Comparison of ENCODE assay signal across 23 cellular contexts in genomic region chr2:230731512-230731911, GRCh38. TPM values are rescaled to one million over a fixed set of nuclear protein-coding genes. Genes with fewer than 3 reads are reported as not detected.
DNase-seq lines count a peak whose midpoint lies in the region; ATAC-seq, FAIRE-seq and TF ChIP-seq lines count a peak whose summit lies in the region.
"Had no signal": no experiment of that assay in that cellular context is flagged by ENCODE, and none has a peak within 500 bp of the region (broad histone marks: within the 10 kb centered on the region; RNA-seq: fewer than 3 reads in every experiment).

No MANE protein-coding gene starts in this region.

- WGBS in K562 (ENCODE audit: insufficient coverage, low coverage, missing lambda C conversion rate) = 62% methylated on average over 5 of the region's 6 CpGs
- 87% methylated on average over 6 of the region's 6 CpGs for WGBS in esophagus muscularis mucosa

- TF ChIP-seq POLR2A in K562 (conservative IDR thresholded peaks at IDR 0.05) = no peak
- TF ChIP-seq POLR2A in esophagus muscularis mucosa (IDR thresholded peaks at IDR 0.05; ENCODE audit: low read depth) = no peak

- no peak for TF ChIP-seq EP300 in K562 (IDR thresholded peaks at IDR 0.05; ENCODE audit: low read length)
- no peak for TF ChIP-seq EP300 in esophagus muscularis mucosa (IDR thresholded peaks at IDR 0.05)

- H3K4me1 Mint-ChIP-seq in T-helper 1 cell treated with Interleukin-12 subunit alpha and Interleukin-12 subunit beta and Interleukin-4 antibody, amounts not matched to agents 30 μg/mL and 1 μg/mL, for 36 hours (ENCODE audit: low read depth) = peaks cover 55% of the 10 kb centered on the region
- H3K4me1 Mint-ChIP-seq in CD4-positive, CD25-positive, alpha-beta regulatory T cell = peaks cover 46 to 75% (median 64%) of the 10 kb centered on the region in 4 donors
- H3K4me1 Mint-ChIP-seq in T-helper 17 cell = peaks cover 51% of the 10 kb centered on the region

- H3K4me2 ChIP-seq in K562 (ENCODE audit: insufficient read depth, low read length) = no peak overlapping the region; the same call in 1 of the 2 replicates
- H3K4me2 ChIP-seq: BLaER1 had no signal

- DNase-seq in T-helper 1 cell (no peak), T-helper 17 cell (no peak), K562 (ENCODE audit: extremely low read depth in 1 of 4, low spot score in 3 of 4) (no peak), esophagus muscularis mucosa (ENCODE audit: extremely low spot score) (no peak)
- DNase-seq in CD4-positive, CD25-positive, alpha-beta regulatory T cell = no peak
- DNase-seq: CD4-positive, alpha-beta T cell; CD8-positive, alpha-beta memory T cell; DMS 273 treated with DMSO at 0.1 percent for 48 hours; DMS79; GF-D8; GM23248 had no signal

- no peaks in the 10 kb centered on the region for H3K9me3 ChIP-seq in CD4-positive, CD25-positive, alpha-beta regulatory T cell (ENCODE audit: control insufficient read depth in 2 of 2, low read length in 2 of 2)
- H3K9me3 ChIP-seq in T-helper 17 cell (ENCODE audit: control insufficient read depth, low read length, poor library complexity, severe bottlenecking) = no peaks in the 10 kb centered on the region
- no peaks in the 10 kb centered on the region for H3K9me3 ChIP-seq in K562 (replicated peaks; ENCODE audit: control insufficient read depth, insufficient read depth, low read depth, low read length)
- no peaks in the 10 kb centered on the region for H3K9me3 ChIP-seq in esophagus muscularis mucosa
- H3K9me3 ChIP-seq: BLaER1, HAP-1 had no signal

- POLR2A ChIA-PET in K562 (lab: Yijun Ruan, JAX) = interaction anchor here (0.6 to 2.2 kb wide), 6 partner anchors 10 to 37 kb away, joined by 3 to 10 read pairs (median 4); no protein-coding TSS in a partner anchor

- no peaks in the 10 kb centered on the region for H3K9me3 Mint-ChIP-seq in T-helper 1 cell treated with Interleukin-12 subunit alpha and Interleukin-12 subunit beta and Interleukin-4 antibody, amounts not matched to agents 30 μg/mL and 1 μg/mL, for 36 hours
- no peaks in the 10 kb centered on the region for H3K9me3 Mint-ChIP-seq in CD4-positive, CD25-positive, alpha-beta regulatory T cell
- H3K9me3 Mint-ChIP-seq: CD4-positive, alpha-beta T cell; CD8-positive, alpha-beta memory T cell had no signal

- in situ Hi-C loops in K562 (cut with MboI) = no loop called here

- no peaks in the 10 kb centered on the region for H3K27me3 Mint-ChIP-seq in T-helper 1 cell treated with Interleukin-12 subunit alpha and Interleukin-12 subunit beta and Interleukin-4 antibody, amounts not matched to agents 30 μg/mL and 1 μg/mL, for 36 hours (ENCODE audit: low read depth)
- H3K27me3 Mint-ChIP-seq in CD4-positive, CD25-positive, alpha-beta regulatory T cell = no peaks in the 10 kb centered on the region
- H3K27me3 Mint-ChIP-seq in T-helper 17 cell = no peaks in the 10 kb centered on the region
- H3K27me3 Mint-ChIP-seq: B cell; CD4-positive, alpha-beta T cell; CD8-positive, alpha-beta memory T cell had no signal

- intact Hi-C loops in K562 (cut with micrococcal nuclease) (no loop called here), esophagus muscularis mucosa (cut with DNase I) (no loop called here)

- no peaks in the 10 kb centered on the region for H3K27me3 ChIP-seq in CD4-positive, CD25-positive, alpha-beta regulatory T cell (ENCODE audit: control insufficient read depth, insufficient read depth, low read length)
- H3K27me3 ChIP-seq in K562 (ENCODE audit: control insufficient read depth in 2 of 2, insufficient read depth in 2 of 2, low read length in 2 of 2) = no peaks in the 10 kb centered on the region
- no peaks in the 10 kb centered on the region for H3K27me3 ChIP-seq in esophagus muscularis mucosa
- H3K27me3 ChIP-seq: BLaER1 had no signal

- peak overlapping the region; percentile 34 for H3K27ac Mint-ChIP-seq in T-helper 1 cell treated with Interleukin-12 subunit alpha and Interleukin-12 subunit beta and Interleukin-4 antibody, amounts not matched to agents 30 μg/mL and 1 μg/mL, for 36 hours
- H3K27ac Mint-ChIP-seq in CD4-positive, CD25-positive, alpha-beta regulatory T cell = peak overlapping the region in 2 of 3 donors; percentile 25 to 43
- peak overlapping the region; percentile 1 for H3K27ac Mint-ChIP-seq in T-helper 17 cell
- H3K27ac Mint-ChIP-seq: B cell had no signal

- peaks cover 1% of the 10 kb centered on the region for H3K36me3 ChIP-seq in CD4-positive, CD25-positive, alpha-beta regulatory T cell (ENCODE audit: control insufficient read depth, insufficient read depth, low read length)
- H3K36me3 ChIP-seq in K562 (ENCODE audit: control insufficient read depth, insufficient read depth, low read length) (peaks cover 21% of the 10 kb centered on the region; the same call in 2 of the 3 replicates), esophagus muscularis mucosa (no peaks in the 10 kb centered on the region)
- H3K36me3 ChIP-seq: HAP-1 had no signal

- no peak for ATAC-seq in CD4-positive, CD25-positive, alpha-beta regulatory T cell (ENCODE audit: low read depth in 2 of 2)
- ATAC-seq in T-helper 17 cell (no peak), K562 (no peak), HG03442 (IDR thresholded peaks at IDR 0.05; ENCODE audit: unreplicated experiment) (no peak), HG03469 (IDR thresholded peaks at IDR 0.05; ENCODE audit: unreplicated experiment) (no peak)

- no peak for TF ChIP-seq RAD21 in K562 (CRISPR knock-in tag; conservative IDR thresholded peaks at IDR 0.05 in 1 of 2, IDR thresholded peaks at IDR 0.05 in 1 of 2)

- H3K9me1 ChIP-seq in K562 (ENCODE audit: control insufficient read depth, insufficient read depth, low read length) = no peaks in the 10 kb centered on the region

- H3K4me1 ChIP-seq in CD4-positive, CD25-positive, alpha-beta regulatory T cell (ENCODE audit: control insufficient read depth, insufficient read depth, low read length, poor library complexity, severe bottlenecking) = peaks cover 52% of the 10 kb centered on the region
- H3K4me1 ChIP-seq in K562 (replicated peaks in 1 of 2; ENCODE audit: control insufficient read depth in 2 of 2, insufficient read depth in 2 of 2, low read length in 2 of 2) = peaks cover 4 to 21% of the 10 kb centered on the region in 2 experiments; a peak in 4 of 5 replicates
- H3K4me1 ChIP-seq in esophagus muscularis mucosa = peaks cover 24 to 75% (median 58%) of the 10 kb centered on the region in 4 donors

- CTCF ChIA-PET in K562 (lab: Yijun Ruan, JAX; ENCODE audit: low intra/inter-chr PET ratio) = no interaction called here

- H3K36me3 Mint-ChIP-seq in T-helper 1 cell treated with Interleukin-12 subunit alpha and Interleukin-12 subunit beta and Interleukin-4 antibody, amounts not matched to agents 30 μg/mL and 1 μg/mL, for 36 hours (ENCODE audit: low read depth) = peaks cover 33% of the 10 kb centered on the region
- peaks cover 23% of the 10 kb centered on the region for H3K36me3 Mint-ChIP-seq in CD4-positive, CD25-positive, alpha-beta regulatory T cell
- no peaks in the 10 kb centered on the region for H3K36me3 Mint-ChIP-seq in T-helper 17 cell (ENCODE audit: low read depth)

- no peak overlapping the region for H3K4me3 ChIP-seq in CD4-positive, CD25-positive, alpha-beta regulatory T cell (ENCODE audit: low read depth, low read length)
- H3K4me3 ChIP-seq in K562 (no peak overlapping the region), esophagus muscularis mucosa (no peak overlapping the region)
- H3K4me3 ChIP-seq: BLaER1, GM23248, HAP-1 had no signal

- no peak overlapping the region for H2AFZ ChIP-seq in K562 (ENCODE audit: low read depth, low read length)
- H2AFZ ChIP-seq: GM23248 had no signal

- FAIRE-seq in K562 (lab: Jason Lieb, UNC) = no peak
- FAIRE-seq: A204.1, D721Med, GM12891, H54 had no signal

- peaks cover 12% of the 10 kb centered on the region for H4K20me1 ChIP-seq in K562 (replicated peaks; ENCODE audit: control insufficient read depth, insufficient read depth, low read length)

- peaks cover 99% of the 10 kb centered on the region for H3K79me2 ChIP-seq in K562 (ENCODE audit: control insufficient read depth, insufficient read depth, low read length)

- no peak for TF ChIP-seq CTCF in K562 (IDR thresholded peaks at IDR 0.05 in 2 of 3, conservative IDR thresholded peaks at IDR 0.05 in 1 of 3; ENCODE audit: insufficient read depth in 2 of 3, low read depth in 1 of 3, low read length in 3 of 3)
- no peak for TF ChIP-seq CTCF in esophagus muscularis mucosa (IDR thresholded peaks at IDR 0.05)

- BruUV-seq in K562 (replicated peaks; lab: Mats Ljungman, UMichigan) = no TSS peak

- H3K4me3 Mint-ChIP-seq in T-helper 1 cell treated with Interleukin-12 subunit alpha and Interleukin-12 subunit beta and Interleukin-4 antibody, amounts not matched to agents 30 μg/mL and 1 μg/mL, for 36 hours = no peak overlapping the region
- no peak overlapping the region for H3K4me3 Mint-ChIP-seq in CD4-positive, CD25-positive, alpha-beta regulatory T cell
- H3K4me3 Mint-ChIP-seq in T-helper 17 cell = no peak overlapping the region
- H3K4me3 Mint-ChIP-seq: B cell; CD4-positive, alpha-beta T cell; CD8-positive, alpha-beta memory T cell had no signal

- no peak overlapping the region for H3K27ac ChIP-seq in CD4-positive, CD25-positive, alpha-beta regulatory T cell (ENCODE audit: insufficient read depth, low read length, poor library complexity, severe bottlenecking)
- H3K27ac ChIP-seq in K562 (ENCODE audit: extremely low read depth, low read depth, low read length) = no peak overlapping the region
- H3K27ac ChIP-seq in esophagus muscularis mucosa (replicated peaks in 1 of 4) = no peak overlapping the region
- H3K27ac ChIP-seq: 22Rv1, BLaER1, C4-2B, GM23248 had no signal

- H3K9ac ChIP-seq in K562 (ENCODE audit: insufficient read depth in 1 of 2, low read depth in 2 of 2, low read length in 2 of 2) = no peak overlapping the region
- H3K9ac ChIP-seq: BLaER1, GM23248 had no signal

RNA-seq across cellular contexts. Expression of gene CAB39, which starts 18.9 kb away (rescaled TPM):
- total RNA-seq in CD4-positive, CD25-positive, alpha-beta regulatory T cell = 114 TPM
- 10 to 100 TPM; 64.3 to 88.4 (median 78.3) TPM for polyA plus RNA-seq in CD4-positive, CD25-positive, alpha-beta regulatory T cell
- 10 to 100 TPM; 82.3 to 89.8 TPM for total RNA-seq in T-helper 17 cell
- total RNA-seq in K562 (2011; cell fraction: chromatin; rRNA removed; ENCODE audit: low replicate concordance) = 40.4 and 84.2 TPM in 2 replicates
- total RNA-seq in K562 (2011; cell fraction: nucleolus; rRNA removed) = 26.8 and 29.9 TPM in 2 replicates
- total RNA-seq in K562 (2011; cell fraction: nucleoplasm; rRNA removed) = 50.8 and 86.8 TPM in 2 replicates
- 48.3 and 52.6 TPM in 2 replicates for total RNA-seq in K562 (2014; rRNA removed)
- 70.6 and 78.4 TPM in 2 replicates for total RNA-seq in K562 (2014; rRNA removed; fragmentation: Illumina TruSeq; extraction: Trizol)
- 91.8 and 94.4 TPM in 2 replicates for total RNA-seq in K562 (2015; rRNA removed; fragmentation: Illumina TruSeq; extraction: Trizol)
- total RNA-seq in K562 (2021) = 70.4 and 74.7 TPM in 2 replicates
- 62.8 and 85.9 TPM in 2 replicates for polyA plus RNA-seq in K562 (2011; rRNA removed)
- polyA plus RNA-seq in K562 (2011; cell fraction: cytosol; rRNA removed) = 21.4 and 31.9 TPM in 2 replicates
- 30.5 and 39.5 TPM in 2 replicates for polyA plus RNA-seq in K562 (2011; cell fraction: nucleus; rRNA removed)
- 51.1 and 51.6 TPM in 2 replicates for polyA plus RNA-seq in K562 (2012)
- polyA plus RNA-seq in K562 (2014; fragmentation: Illumina TruSeq; extraction: Trizol) = 66.0 and 70.1 TPM in 2 replicates
- 10 to 100 TPM; 27.2 to 37.4 TPM for polyA plus RNA-seq in K562 (2014; fragmentation: Nextera tagmentation; extraction: Ambion mirVana)
- 51.8 and 52.8 TPM in 2 replicates for polyA plus RNA-seq in K562 (2014; rRNA removed)
- 113 and 122 TPM in 2 replicates for polyA minus RNA-seq in K562 (2011; rRNA and poly(A)+ RNA removed)
- polyA minus RNA-seq in K562 (2011; cell fraction: cytosol; rRNA and poly(A)+ RNA removed) = 46.9 and 70.5 TPM in 2 replicates
- polyA minus RNA-seq in K562 (2011; cell fraction: nucleus; rRNA and poly(A)+ RNA removed) = 28.0 and 46.1 TPM in 2 replicates
- 100 to 1,000 TPM in 1 of 4 donors, 10 to 100 TPM in 3; 73.6 to 105 (median 83.9) TPM for total RNA-seq in esophagus muscularis mucosa
